In the genomic region with DNA sequence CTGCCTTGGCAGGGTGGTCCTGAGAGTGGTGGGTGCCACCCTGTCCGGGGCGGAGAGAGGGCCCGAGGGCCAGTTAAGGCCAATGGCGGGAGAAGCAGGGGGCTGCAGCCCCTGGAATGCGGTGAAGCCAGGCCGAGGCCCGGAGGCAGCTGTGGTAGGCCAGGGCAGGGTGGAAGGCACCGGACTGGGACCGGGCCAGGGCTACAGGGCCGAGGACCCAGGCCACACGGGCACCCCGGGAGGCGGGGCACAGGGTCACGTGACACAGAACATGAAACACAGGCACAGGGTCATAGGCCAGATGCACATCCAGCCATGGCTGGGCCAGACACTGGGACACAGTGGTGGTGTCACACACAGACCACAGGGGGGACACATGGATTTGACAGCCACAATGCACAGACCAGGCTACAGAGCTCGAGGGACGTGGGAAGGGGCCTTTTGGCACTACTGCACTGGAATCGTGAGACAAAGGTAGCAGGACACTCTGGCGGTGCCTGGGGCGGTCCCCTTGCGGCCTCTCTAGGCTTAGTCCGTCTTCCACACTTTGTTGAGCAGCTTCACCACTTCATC, we compare ENCODE assay signal across 1 cellular context.
TF ChIP-seq lines count a peak whose summit lies in the region.

No MANE protein-coding gene starts in this region.

TF ChIP-seq in HepG2, 621 proteins besides CTCF, POLR2A, EP300 and RAD21 (continued from another document):
- TF ChIP-seq, protein P1, sequence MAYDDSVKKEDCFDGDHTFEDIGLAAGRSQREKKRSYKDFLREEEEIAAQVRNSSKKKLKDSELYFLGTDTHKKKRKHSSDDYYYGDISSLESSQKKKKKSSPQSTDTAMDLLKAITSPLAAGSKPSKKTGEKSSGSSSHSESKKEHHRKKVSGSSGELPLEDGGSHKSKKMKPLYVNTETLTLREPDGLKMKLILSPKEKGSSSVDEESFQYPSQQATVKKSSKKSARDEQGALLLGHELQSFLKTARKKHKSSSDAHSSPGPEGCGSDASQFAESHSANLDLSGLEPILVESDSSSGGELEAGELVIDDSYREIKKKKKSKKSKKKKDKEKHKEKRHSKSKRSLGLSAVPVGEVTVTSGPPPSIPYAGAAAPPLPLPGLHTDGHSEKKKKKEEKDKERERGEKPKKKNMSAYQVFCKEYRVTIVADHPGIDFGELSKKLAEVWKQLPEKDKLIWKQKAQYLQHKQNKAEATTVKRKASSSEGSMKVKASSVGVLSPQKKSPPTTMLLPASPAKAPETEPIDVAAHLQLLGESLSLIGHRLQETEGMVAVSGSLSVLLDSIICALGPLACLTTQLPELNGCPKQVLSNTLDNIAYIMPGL (CRISPR knock-in tag; IDR thresholded peaks at IDR 0.05; ENCODE audit: borderline replicate concordance in 1 of 2, low read depth in 1 of 2): no peak
- TF ChIP-seq AGO1 (IDR thresholded peaks at IDR 0.05; ENCODE audit: low read depth, low read length, poor library complexity, severe bottlenecking) (peak; percentile 82), PCBP1 (IDR thresholded peaks at IDR 0.05; ENCODE audit: borderline replicate concordance, low read depth, low read length) (no peak), RBAK (CRISPR knock-in tag; IDR thresholded peaks at IDR 0.05) (no peak), RCOR2 (CRISPR knock-in tag; IDR thresholded peaks at IDR 0.05) (no peak), ZNF547 (CRISPR knock-in tag; IDR thresholded peaks at IDR 0.05) (0 out of 2 replicates have a peak, but pooled peaks have one; percentile 15), THAP11 (CRISPR knock-in tag; IDR thresholded peaks at IDR 0.05) (no peak), ZNF138 (CRISPR knock-in tag; IDR thresholded peaks at IDR 0.05; ENCODE audit: low read depth) (no peak), ZFP36L2 (CRISPR knock-in tag; IDR thresholded peaks at IDR 0.05) (no peak), POLR2AphosphoS5 (IDR thresholded peaks at IDR 0.05; ENCODE audit: low read depth, low read length) (peak; percentile 37; the same call in 1 of the 2 replicates), ZBTB38 (CRISPR knock-in tag; IDR thresholded peaks at IDR 0.05) (0 out of 2 replicates have a peak, but pooled peaks have one; percentile 35), ZNF720 (CRISPR knock-in tag; IDR thresholded peaks at IDR 0.05) (no peak), KLF15 (CRISPR knock-in tag; IDR thresholded peaks at IDR 0.05; ENCODE audit: borderline replicate concordance) (no peak), PCBP2 (optimal IDR thresholded peaks at IDR 0.05; ENCODE audit: low read depth, low read length, poor library complexity, severe bottlenecking) (no peak), ZNF256 (CRISPR knock-in tag; conservative IDR thresholded peaks at IDR 0.05) (no peak), PRPF4 (IDR thresholded peaks at IDR 0.05; ENCODE audit: low read depth, low read length, poor library complexity, severe bottlenecking) (no peak), SP5 (CRISPR knock-in tag; IDR thresholded peaks at IDR 0.05; ENCODE audit: borderline replicate concordance, low read depth) (no peak), KLF12 (CRISPR knock-in tag; IDR thresholded peaks at IDR 0.05; ENCODE audit: borderline replicate concordance) (no peak), WIZ (CRISPR knock-in tag; IDR thresholded peaks at IDR 0.05) (no peak), ZNF589 (CRISPR knock-in tag; conservative IDR thresholded peaks at IDR 0.05) (0 out of 2 replicates have a peak, but pooled peaks have one; percentile 47), SALL1 (CRISPR knock-in tag; IDR thresholded peaks at IDR 0.05) (no peak), ZZZ3 (CRISPR knock-in tag; IDR thresholded peaks at IDR 0.05; ENCODE audit: borderline replicate concordance) (peak; percentile 44; the same call in 1 of the 2 replicates), TBX2 (CRISPR knock-in tag; IDR thresholded peaks at IDR 0.05; ENCODE audit: borderline replicate concordance) (no peak), ZNF670 (CRISPR knock-in tag; IDR thresholded peaks at IDR 0.05; ENCODE audit: borderline replicate concordance) (no peak), RFX3 (CRISPR knock-in tag; IDR thresholded peaks at IDR 0.05) (no peak), ZNF17 (CRISPR knock-in tag; IDR thresholded peaks at IDR 0.05) (no peak)
- TF ChIP-seq, protein P2, sequence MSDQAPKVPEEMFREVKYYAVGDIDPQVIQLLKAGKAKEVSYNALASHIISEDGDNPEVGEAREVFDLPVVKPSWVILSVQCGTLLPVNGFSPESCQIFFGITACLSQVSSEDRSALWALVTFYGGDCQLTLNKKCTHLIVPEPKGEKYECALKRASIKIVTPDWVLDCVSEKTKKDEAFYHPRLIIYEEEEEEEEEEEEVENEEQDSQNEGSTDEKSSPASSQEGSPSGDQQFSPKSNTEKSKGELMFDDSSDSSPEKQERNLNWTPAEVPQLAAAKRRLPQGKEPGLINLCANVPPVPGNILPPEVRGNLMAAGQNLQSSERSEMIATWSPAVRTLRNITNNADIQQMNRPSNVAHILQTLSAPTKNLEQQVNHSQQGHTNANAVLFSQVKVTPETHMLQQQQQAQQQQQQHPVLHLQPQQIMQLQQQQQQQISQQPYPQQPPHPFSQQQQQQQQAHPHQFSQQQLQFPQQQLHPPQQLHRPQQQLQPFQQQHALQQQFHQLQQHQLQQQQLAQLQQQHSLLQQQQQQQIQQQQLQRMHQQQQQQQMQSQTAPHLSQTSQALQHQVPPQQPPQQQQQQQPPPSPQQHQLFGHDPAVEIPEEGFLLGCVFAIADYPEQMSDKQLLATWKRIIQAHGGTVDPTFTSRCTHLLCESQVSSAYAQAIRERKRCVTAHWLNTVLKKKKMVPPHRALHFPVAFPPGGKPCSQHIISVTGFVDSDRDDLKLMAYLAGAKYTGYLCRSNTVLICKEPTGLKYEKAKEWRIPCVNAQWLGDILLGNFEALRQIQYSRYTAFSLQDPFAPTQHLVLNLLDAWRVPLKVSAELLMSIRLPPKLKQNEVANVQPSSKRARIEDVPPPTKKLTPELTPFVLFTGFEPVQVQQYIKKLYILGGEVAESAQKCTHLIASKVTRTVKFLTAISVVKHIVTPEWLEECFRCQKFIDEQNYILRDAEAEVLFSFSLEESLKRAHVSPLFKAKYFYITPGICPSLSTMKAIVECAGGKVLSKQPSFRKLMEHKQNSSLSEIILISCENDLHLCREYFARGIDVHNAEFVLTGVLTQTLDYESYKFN (CRISPR knock-in tag; conservative IDR thresholded peaks at IDR 0.05): no peak
- TF ChIP-seq, protein P3, sequence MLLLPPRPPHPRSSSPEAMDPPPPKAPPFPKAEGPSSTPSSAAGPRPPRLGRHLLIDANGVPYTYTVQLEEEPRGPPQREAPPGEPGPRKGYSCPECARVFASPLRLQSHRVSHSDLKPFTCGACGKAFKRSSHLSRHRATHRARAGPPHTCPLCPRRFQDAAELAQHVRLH (CRISPR knock-in tag; IDR thresholded peaks at IDR 0.05; ENCODE audit: borderline replicate concordance, low read depth): no peak
- TF ChIP-seq, protein P4, sequence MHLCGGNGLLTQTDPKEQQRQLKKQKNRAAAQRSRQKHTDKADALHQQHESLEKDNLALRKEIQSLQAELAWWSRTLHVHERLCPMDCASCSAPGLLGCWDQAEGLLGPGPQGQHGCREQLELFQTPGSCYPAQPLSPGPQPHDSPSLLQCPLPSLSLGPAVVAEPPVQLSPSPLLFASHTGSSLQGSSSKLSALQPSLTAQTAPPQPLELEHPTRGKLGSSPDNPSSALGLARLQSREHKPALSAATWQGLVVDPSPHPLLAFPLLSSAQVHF (CRISPR knock-in tag; IDR thresholded peaks at IDR 0.05): 0 out of 2 replicates have a peak, but pooled peaks have one; percentile 39
- TF ChIP-seq, protein P5, sequence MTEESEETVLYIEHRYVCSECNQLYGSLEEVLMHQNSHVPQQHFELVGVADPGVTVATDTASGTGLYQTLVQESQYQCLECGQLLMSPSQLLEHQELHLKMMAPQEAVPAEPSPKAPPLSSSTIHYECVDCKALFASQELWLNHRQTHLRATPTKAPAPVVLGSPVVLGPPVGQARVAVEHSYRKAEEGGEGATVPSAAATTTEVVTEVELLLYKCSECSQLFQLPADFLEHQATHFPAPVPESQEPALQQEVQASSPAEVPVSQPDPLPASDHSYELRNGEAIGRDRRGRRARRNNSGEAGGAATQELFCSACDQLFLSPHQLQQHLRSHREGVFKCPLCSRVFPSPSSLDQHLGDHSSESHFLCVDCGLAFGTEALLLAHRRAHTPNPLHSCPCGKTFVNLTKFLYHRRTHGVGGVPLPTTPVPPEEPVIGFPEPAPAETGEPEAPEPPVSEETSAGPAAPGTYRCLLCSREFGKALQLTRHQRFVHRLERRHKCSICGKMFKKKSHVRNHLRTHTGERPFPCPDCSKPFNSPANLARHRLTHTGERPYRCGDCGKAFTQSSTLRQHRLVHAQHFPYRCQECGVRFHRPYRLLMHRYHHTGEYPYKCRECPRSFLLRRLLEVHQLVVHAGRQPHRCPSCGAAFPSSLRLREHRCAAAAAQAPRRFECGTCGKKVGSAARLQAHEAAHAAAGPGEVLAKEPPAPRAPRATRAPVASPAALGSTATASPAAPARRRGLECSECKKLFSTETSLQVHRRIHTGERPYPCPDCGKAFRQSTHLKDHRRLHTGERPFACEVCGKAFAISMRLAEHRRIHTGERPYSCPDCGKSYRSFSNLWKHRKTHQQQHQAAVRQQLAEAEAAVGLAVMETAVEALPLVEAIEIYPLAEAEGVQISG (CRISPR knock-in tag; IDR thresholded peaks at IDR 0.05): no peak
- TF ChIP-seq, protein P6, sequence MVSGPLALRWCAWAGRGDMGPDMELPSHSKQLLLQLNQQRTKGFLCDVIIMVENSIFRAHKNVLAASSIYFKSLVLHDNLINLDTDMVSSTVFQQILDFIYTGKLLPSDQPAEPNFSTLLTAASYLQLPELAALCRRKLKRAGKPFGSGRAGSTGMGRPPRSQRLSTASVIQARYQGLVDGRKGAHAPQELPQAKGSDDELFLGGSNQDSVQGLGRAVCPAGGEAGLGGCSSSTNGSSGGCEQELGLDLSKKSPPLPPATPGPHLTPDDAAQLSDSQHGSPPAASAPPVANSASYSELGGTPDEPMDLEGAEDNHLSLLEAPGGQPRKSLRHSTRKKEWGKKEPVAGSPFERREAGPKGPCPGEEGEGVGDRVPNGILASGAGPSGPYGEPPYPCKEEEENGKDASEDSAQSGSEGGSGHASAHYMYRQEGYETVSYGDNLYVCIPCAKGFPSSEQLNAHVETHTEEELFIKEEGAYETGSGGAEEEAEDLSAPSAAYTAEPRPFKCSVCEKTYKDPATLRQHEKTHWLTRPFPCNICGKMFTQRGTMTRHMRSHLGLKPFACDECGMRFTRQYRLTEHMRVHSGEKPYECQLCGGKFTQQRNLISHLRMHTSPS (CRISPR knock-in tag; IDR thresholded peaks at IDR 0.05; ENCODE audit: low read depth): no peak; the same call in 1 of the 2 replicates
- TF ChIP-seq, protein P7, sequence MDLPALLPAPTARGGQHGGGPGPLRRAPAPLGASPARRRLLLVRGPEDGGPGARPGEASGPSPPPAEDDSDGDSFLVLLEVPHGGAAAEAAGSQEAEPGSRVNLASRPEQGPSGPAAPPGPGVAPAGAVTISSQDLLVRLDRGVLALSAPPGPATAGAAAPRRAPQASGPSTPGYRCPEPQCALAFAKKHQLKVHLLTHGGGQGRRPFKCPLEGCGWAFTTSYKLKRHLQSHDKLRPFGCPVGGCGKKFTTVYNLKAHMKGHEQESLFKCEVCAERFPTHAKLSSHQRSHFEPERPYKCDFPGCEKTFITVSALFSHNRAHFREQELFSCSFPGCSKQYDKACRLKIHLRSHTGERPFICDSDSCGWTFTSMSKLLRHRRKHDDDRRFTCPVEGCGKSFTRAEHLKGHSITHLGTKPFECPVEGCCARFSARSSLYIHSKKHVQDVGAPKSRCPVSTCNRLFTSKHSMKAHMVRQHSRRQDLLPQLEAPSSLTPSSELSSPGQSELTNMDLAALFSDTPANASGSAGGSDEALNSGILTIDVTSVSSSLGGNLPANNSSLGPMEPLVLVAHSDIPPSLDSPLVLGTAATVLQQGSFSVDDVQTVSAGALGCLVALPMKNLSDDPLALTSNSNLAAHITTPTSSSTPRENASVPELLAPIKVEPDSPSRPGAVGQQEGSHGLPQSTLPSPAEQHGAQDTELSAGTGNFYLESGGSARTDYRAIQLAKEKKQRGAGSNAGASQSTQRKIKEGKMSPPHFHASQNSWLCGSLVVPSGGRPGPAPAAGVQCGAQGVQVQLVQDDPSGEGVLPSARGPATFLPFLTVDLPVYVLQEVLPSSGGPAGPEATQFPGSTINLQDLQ (CRISPR knock-in tag; IDR thresholded peaks at IDR 0.05): no peak
- TF ChIP-seq, protein P8, sequence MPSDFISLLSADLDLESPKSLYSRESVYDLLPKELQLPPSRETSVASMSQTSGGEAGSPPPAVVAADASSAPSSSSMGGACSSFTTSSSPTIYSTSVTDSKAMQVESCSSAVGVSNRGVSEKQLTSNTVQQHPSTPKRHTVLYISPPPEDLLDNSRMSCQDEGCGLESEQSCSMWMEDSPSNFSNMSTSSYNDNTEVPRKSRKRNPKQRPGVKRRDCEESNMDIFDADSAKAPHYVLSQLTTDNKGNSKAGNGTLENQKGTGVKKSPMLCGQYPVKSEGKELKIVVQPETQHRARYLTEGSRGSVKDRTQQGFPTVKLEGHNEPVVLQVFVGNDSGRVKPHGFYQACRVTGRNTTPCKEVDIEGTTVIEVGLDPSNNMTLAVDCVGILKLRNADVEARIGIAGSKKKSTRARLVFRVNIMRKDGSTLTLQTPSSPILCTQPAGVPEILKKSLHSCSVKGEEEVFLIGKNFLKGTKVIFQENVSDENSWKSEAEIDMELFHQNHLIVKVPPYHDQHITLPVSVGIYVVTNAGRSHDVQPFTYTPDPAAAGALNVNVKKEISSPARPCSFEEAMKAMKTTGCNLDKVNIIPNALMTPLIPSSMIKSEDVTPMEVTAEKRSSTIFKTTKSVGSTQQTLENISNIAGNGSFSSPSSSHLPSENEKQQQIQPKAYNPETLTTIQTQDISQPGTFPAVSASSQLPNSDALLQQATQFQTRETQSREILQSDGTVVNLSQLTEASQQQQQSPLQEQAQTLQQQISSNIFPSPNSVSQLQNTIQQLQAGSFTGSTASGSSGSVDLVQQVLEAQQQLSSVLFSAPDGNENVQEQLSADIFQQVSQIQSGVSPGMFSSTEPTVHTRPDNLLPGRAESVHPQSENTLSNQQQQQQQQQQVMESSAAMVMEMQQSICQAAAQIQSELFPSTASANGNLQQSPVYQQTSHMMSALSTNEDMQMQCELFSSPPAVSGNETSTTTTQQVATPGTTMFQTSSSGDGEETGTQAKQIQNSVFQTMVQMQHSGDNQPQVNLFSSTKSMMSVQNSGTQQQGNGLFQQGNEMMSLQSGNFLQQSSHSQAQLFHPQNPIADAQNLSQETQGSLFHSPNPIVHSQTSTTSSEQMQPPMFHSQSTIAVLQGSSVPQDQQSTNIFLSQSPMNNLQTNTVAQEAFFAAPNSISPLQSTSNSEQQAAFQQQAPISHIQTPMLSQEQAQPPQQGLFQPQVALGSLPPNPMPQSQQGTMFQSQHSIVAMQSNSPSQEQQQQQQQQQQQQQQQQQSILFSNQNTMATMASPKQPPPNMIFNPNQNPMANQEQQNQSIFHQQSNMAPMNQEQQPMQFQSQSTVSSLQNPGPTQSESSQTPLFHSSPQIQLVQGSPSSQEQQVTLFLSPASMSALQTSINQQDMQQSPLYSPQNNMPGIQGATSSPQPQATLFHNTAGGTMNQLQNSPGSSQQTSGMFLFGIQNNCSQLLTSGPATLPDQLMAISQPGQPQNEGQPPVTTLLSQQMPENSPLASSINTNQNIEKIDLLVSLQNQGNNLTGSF (CRISPR knock-in tag; IDR thresholded peaks at IDR 0.05): no peak
- TF ChIP-seq, protein P9, sequence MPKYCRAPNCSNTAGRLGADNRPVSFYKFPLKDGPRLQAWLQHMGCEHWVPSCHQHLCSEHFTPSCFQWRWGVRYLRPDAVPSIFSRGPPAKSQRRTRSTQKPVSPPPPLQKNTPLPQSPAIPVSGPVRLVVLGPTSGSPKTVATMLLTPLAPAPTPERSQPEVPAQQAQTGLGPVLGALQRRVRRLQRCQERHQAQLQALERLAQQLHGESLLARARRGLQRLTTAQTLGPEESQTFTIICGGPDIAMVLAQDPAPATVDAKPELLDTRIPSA (CRISPR knock-in tag; IDR thresholded peaks at IDR 0.05; ENCODE audit: borderline replicate concordance): no peak
TF ChIP-seq in HepG2: peak in this region for 21.
